8 cellular contexts compared by ENCODE assay signal in genomic region chrX:53321216-53321942, GRCh38. TPM values are rescaled to one million over a fixed set of nuclear protein-coding genes. Genes with fewer than 3 reads are reported as not detected.
DNase-seq lines count a peak whose midpoint lies in the region; ATAC-seq and TF ChIP-seq lines count a peak whose summit lies in the region.

No MANE protein-coding gene starts in this region.

- CTCF ChIA-PET in BJ (lab: Yijun Ruan, JAX), result interaction anchor here (0.7 to 5.1 kb wide), 3 partner anchors 39 to 160 kb away, joined by 3 to 27 read pairs (median 4); no protein-coding TSS in a partner anchor

- H3K4me3 ChIP-seq in BJ (ENCODE audit: low read depth, low read length) (peak overlapping the region; percentile 55), dorsolateral prefrontal cortex (peak overlapping the region; percentile 36 to 76 (median 64)), mucosa of descending colon (no peak overlapping the region)

- no peaks in the 10 kb centered on the region for H3K36me3 ChIP-seq in BJ (ENCODE audit: control insufficient read depth, insufficient read depth, low read length)
- H3K36me3 ChIP-seq in mucosa of descending colon (ENCODE audit: low read depth), result no peaks in the 10 kb centered on the region

- no peak for DNase-seq in BJ (ENCODE audit: low read depth)
- DNase-seq in NCI-H2227 treated with DMSO at 0.1 percent for 48 hours (lab: John Stamatoyannopoulos, UW), result peak; percentile 18
- DNase-seq in dorsolateral prefrontal cortex, result peak in 4 of 10 donors; percentile 40 to 56 (median 48)
- DNase-seq in mucosa of descending colon, result no peak
- no peak for DNase-seq in SIG-M5 (lab: John Stamatoyannopoulos, UW)
- no peak for DNase-seq in HuH-7.5 (ENCODE audit: low spot score)

- peak overlapping the region in 34 of 59 donors; percentile 6 to 85 (median 56) for H3K27ac ChIP-seq in dorsolateral prefrontal cortex

- H3K9me3 ChIP-seq in mucosa of descending colon, result no peaks in the 10 kb centered on the region

- POLR2A ChIA-PET in BJ (lab: Charles Lee), result interaction anchor here (0.6 kb wide), 1 partner anchor 27 kb away, joined by 4 read pairs; no protein-coding TSS in a partner anchor

- no peak for TF ChIP-seq CTCF in BJ (IDR thresholded peaks at IDR 0.05; ENCODE audit: insufficient read depth, low read depth, low read length)
- no peak for TF ChIP-seq CTCF in dorsolateral prefrontal cortex (IDR thresholded peaks at IDR 0.05 in 54 of 56, conservative IDR thresholded peaks at IDR 0.05 in 2 of 56; ENCODE audit: low read depth in 1 of 56, partially characterized antibody in 56 of 56)
- no peak for TF ChIP-seq CTCF in mucosa of descending colon (IDR thresholded peaks at IDR 0.05)

- intact Hi-C loops in dorsolateral prefrontal cortex (cut with DNase I), result no loop called here
- intact Hi-C loops in mucosa of descending colon (cut with DNase I, micrococcal nuclease), result no loop called here

- ATAC-seq in mucosa of descending colon, result peak; percentile 42
- no peak for ATAC-seq in GM21825 (IDR thresholded peaks at IDR 0.05; ENCODE audit: unreplicated experiment)
- ATAC-seq in GM18502 (IDR thresholded peaks at IDR 0.05; ENCODE audit: poor library complexity, unreplicated experiment), result no peak

- H3K27me3 ChIP-seq in BJ (ENCODE audit: control insufficient read depth, insufficient read depth, low read length) (peaks cover 27% of the 10 kb centered on the region), dorsolateral prefrontal cortex (peaks cover 0 to 94% (median 55%) of the 10 kb centered on the region in 45 donors)

- peaks cover 2% of the 10 kb centered on the region for H3K4me1 ChIP-seq in mucosa of descending colon (ENCODE audit: low read depth)

RNA-seq across cellular contexts. Expression of gene IQSEC2, which starts 40.0 kb away (rescaled TPM):
- polyA plus RNA-seq in BJ (2011; rRNA removed), result 10.6 and 13.5 TPM in 2 replicates
- polyA minus RNA-seq in BJ (2011; rRNA and poly(A)+ RNA removed), result 14.7 and 15.5 TPM in 2 replicates
- 100 to 1,000 TPM in 94 of 120 experiments, 10 to 100 TPM in 26; 38.4 to 158 (median 113) TPM for total RNA-seq in dorsolateral prefrontal cortex
- 10 to 100 TPM; 28.0 to 39.3 (median 30.9) TPM for total RNA-seq in mucosa of descending colon
